In genomic region chr11:71221201-71221600, GRCh38 we compare ENCODE assay signal across 2 cellular contexts.
TF ChIP-seq lines count a peak whose summit lies in the region.

No MANE protein-coding gene starts in this region.

TF ChIP-seq in GM23338, 12 proteins besides CTCF, POLR2A, EP300 and RAD21:
- TF ChIP-seq ETS1 (IDR thresholded peaks at IDR 0.05), result no peak
- no peak for TF ChIP-seq ZNF462 (CRISPR knock-in tag; IDR thresholded peaks at IDR 0.05)
- TF ChIP-seq POLR2AphosphoS5 (IDR thresholded peaks at IDR 0.05; ENCODE audit: low read depth), result no peak
- TF ChIP-seq CREB1 (CRISPR knock-in tag; IDR thresholded peaks at IDR 0.05; ENCODE audit: low read depth), result no peak
- no peak for TF ChIP-seq ZNF114 (CRISPR knock-in tag; IDR thresholded peaks at IDR 0.05)
- TF ChIP-seq EZH2phosphoT487 (IDR thresholded peaks at IDR 0.05; ENCODE audit: unreplicated experiment), result no peak
- TF ChIP-seq EZH2 (IDR thresholded peaks at IDR 0.05; ENCODE audit: low read depth, unreplicated experiment), result no peak
- no peak for TF ChIP-seq NANOG (IDR thresholded peaks at IDR 0.05; ENCODE audit: borderline replicate concordance)
- TF ChIP-seq ZNF331 (CRISPR knock-in tag; IDR thresholded peaks at IDR 0.05; ENCODE audit: low read depth), result no peak
- TF ChIP-seq JUNB (IDR thresholded peaks at IDR 0.05; ENCODE audit: unreplicated experiment), result no peak
- no peak for TF ChIP-seq REST (IDR thresholded peaks at IDR 0.05; ENCODE audit: unreplicated experiment)
TF ChIP-seq in GM23338: peak in this region for 0.

TF ChIP-seq in HepG2, 621 proteins besides CTCF, POLR2A, EP300 and RAD21 (continued from another document):
- no peak for TF ChIP-seq ZNF276 (CRISPR knock-in tag; IDR thresholded peaks at IDR 0.05; ENCODE audit: low read depth)
- TF ChIP-seq ZNF777 (CRISPR knock-in tag; IDR thresholded peaks at IDR 0.05), result no peak
- no peak for TF ChIP-seq MYPOP (CRISPR knock-in tag; IDR thresholded peaks at IDR 0.05)
- no peak for TF ChIP-seq TARDBP (CRISPR knock-in tag; IDR thresholded peaks at IDR 0.05)
- TF ChIP-seq DBP (CRISPR knock-in tag; IDR thresholded peaks at IDR 0.05; ENCODE audit: not compliant biosample characterization), result no peak
- no peak for TF ChIP-seq ZSCAN25 (CRISPR knock-in tag; IDR thresholded peaks at IDR 0.05)
- no peak for TF ChIP-seq TRIM24 (CRISPR knock-in tag; IDR thresholded peaks at IDR 0.05)
- TF ChIP-seq ZSCAN9 (CRISPR knock-in tag; IDR thresholded peaks at IDR 0.05; ENCODE audit: borderline replicate concordance), result no peak
- TF ChIP-seq MXD4 (CRISPR knock-in tag; IDR thresholded peaks at IDR 0.05), result no peak
- no peak for TF ChIP-seq TP53 (CRISPR knock-in tag; conservative IDR thresholded peaks at IDR 0.05)
- TF ChIP-seq ZMYM4 (CRISPR knock-in tag; IDR thresholded peaks at IDR 0.05), result no peak
